In genomic region chr4:76449824-76450223, GRCh38 we compare ENCODE assay signal across 1 cellular context.
TF ChIP-seq lines count a peak whose summit lies in the region.

No MANE protein-coding gene starts in this region.

TF ChIP-seq in HepG2, 621 proteins besides CTCF, POLR2A, EP300 and RAD21:
- TF ChIP-seq ZNF24 (IDR thresholded peaks at IDR 0.05): no peak
